Comparison of ENCODE assay signal across 25 cellular contexts in genomic region chr1:11342677-11343076, GRCh38.
DNase-seq lines count a peak whose midpoint lies in the region; ATAC-seq, FAIRE-seq and TF ChIP-seq lines count a peak whose summit lies in the region.
"Had no signal": no experiment of that assay in that cellular context is flagged by ENCODE, and none has a peak within 500 bp of the region (broad histone marks: within the 10 kb centered on the region; RNA-seq: fewer than 3 reads in every experiment).

No MANE protein-coding gene starts in this region.

- H3K18ac ChIP-seq in H1 (ENCODE audit: extremely low read depth, low read length) = no peak overlapping the region

- H2BK12ac ChIP-seq in H1 (ENCODE audit: low read depth, low read length) = no peak overlapping the region

- H2BK20ac ChIP-seq in H1 (ENCODE audit: low read length) = no peak overlapping the region

- H4K91ac ChIP-seq in H1 (replicated peaks; ENCODE audit: insufficient read length, low read length) = no peak overlapping the region

- TF ChIP-seq RAD21 in H1 (IDR thresholded peaks at IDR 0.05 in 1 of 2, conservative IDR thresholded peaks at IDR 0.05 in 1 of 2; ENCODE audit: low read depth in 2 of 2, low read length in 2 of 2) = no peak

- WGBS in H1 (ENCODE audit: extremely low coverage in 1 of 2, insufficient coverage in 1 of 2, insufficient read length in 1 of 2, insufficient replicate concordance in 2 of 2, low coverage in 1 of 2, low lambda C conversion rate in 2 of 2, missing lambda C conversion rate in 1 of 2), 2 experiments = 85% methylated on average over 5 of the region's 5 CpGs; no CpG with 5 or more reads in 1 of the 2 experiments
- 31 to 37% (median 33%) methylated on average over 5 of the region's 5 CpGs for WGBS in small intestine, 3 donors

- H3K27me3 ChIP-seq in H1 (replicated peaks in 1 of 4; ENCODE audit: control insufficient read depth in 3 of 4, extremely low read depth in 1 of 4, insufficient read depth in 3 of 4, low read length in 3 of 4) = no peaks in the 10 kb centered on the region
- H3K27me3 ChIP-seq in small intestine (ENCODE audit: control insufficient read depth in 2 of 2, insufficient read depth in 2 of 2, low read length in 2 of 2) = peaks cover 0 to 3% of the 10 kb centered on the region in 2 donors

- H3K4me2 ChIP-seq in H1 (ENCODE audit: insufficient read depth in 1 of 2, low read depth in 2 of 2, low read length in 2 of 2) = no peak overlapping the region
- H3K4me2 ChIP-seq: PC-9 had no signal

- no peak overlapping the region for H3K14ac ChIP-seq in H1 (ENCODE audit: insufficient read length)

- H4K8ac ChIP-seq in H1 (ENCODE audit: extremely low read depth, insufficient read depth, low read length) = no peak overlapping the region

- CTCF ChIA-PET in H1 (lab: Charles Lee; ENCODE audit: partially characterized antibody) = interaction anchor here (0.6 to 4.0 kb wide), 7 partner anchors 10 to 290 kb away, joined by 3 to 22 read pairs (median 10); no protein-coding TSS in a partner anchor

- no peaks in the 10 kb centered on the region for H3K9me3 ChIP-seq in H1 (ENCODE audit: insufficient read depth in 2 of 2, low read depth in 1 of 2, low read length in 1 of 2)
- no peaks in the 10 kb centered on the region for H3K9me3 ChIP-seq in small intestine (ENCODE audit: control insufficient read depth, low read depth)
- H3K9me3 ChIP-seq: breast epithelium, psoas muscle, upper lobe of right lung had no signal

- H2BK120ac ChIP-seq in H1 (replicated peaks; ENCODE audit: low read depth, low read length) = no peak overlapping the region

- no peak for ATAC-seq in GM21737 (IDR thresholded peaks at IDR 0.05; ENCODE audit: unreplicated experiment)
- no peak for ATAC-seq in HG02840 (IDR thresholded peaks at IDR 0.05; ENCODE audit: low FRiP score, unreplicated experiment)
- ATAC-seq: K562; left lobe of liver; psoas muscle; stimulated activated naive CD8-positive, alpha-beta T cell treated with anti-CD3 and anti-CD28 coated beads, Interleukin-15, amount 100 ng/mL, for 72 hours; T-helper 17 cell; upper lobe of right lung had no signal

- H3K27ac ChIP-seq in H1 (ENCODE audit: low read depth, low read length) = no peak overlapping the region
- no peak overlapping the region for H3K27ac ChIP-seq in small intestine (ENCODE audit: low read depth in 1 of 2, low read length in 1 of 2)
- H3K27ac ChIP-seq: breast epithelium, coronary artery, PC-9, psoas muscle, upper lobe of right lung had no signal

- H4K20me1 ChIP-seq in H1 (replicated peaks in 1 of 2; ENCODE audit: control insufficient read depth in 1 of 2, insufficient read depth in 2 of 2, low read length in 2 of 2) = peaks cover 0 to 2% of the 10 kb centered on the region in 2 experiments

- no peak overlapping the region for H2AFZ ChIP-seq in H1 (ENCODE audit: low read length)
- H2AFZ ChIP-seq: PC-9 had no signal

- no peak overlapping the region for H3K56ac ChIP-seq in H1 (replicated peaks; ENCODE audit: insufficient read length, low read depth, low read length)

- H3K4me1 ChIP-seq in H1 (replicated peaks in 1 of 4; ENCODE audit: control insufficient read depth in 3 of 4, insufficient read depth in 4 of 4, low read length in 3 of 4) (peaks cover 0 to 23% (median 9%) of the 10 kb centered on the region in 4 experiments), small intestine (ENCODE audit: control insufficient read depth in 2 of 2, insufficient read depth in 1 of 2, low read depth in 1 of 2, low read length in 1 of 2) (peaks cover 2 to 5% of the 10 kb centered on the region in 2 donors)
- H3K4me1 ChIP-seq: breast epithelium, upper lobe of right lung had no signal

- no peaks in the 10 kb centered on the region for H3K79me2 ChIP-seq in H1 (ENCODE audit: control insufficient read depth in 1 of 2, insufficient read depth in 2 of 2, low read length in 2 of 2)

- no peak overlapping the region for H4K5ac ChIP-seq in H1 (ENCODE audit: insufficient read length, low read depth, low read length)

- H2BK5ac ChIP-seq in H1 (ENCODE audit: low read depth, low read length) = no peak overlapping the region

- no peak overlapping the region for H3K23ac ChIP-seq in H1 (ENCODE audit: insufficient read length)

- H3K79me1 ChIP-seq in H1 (ENCODE audit: low read depth, low read length) = no peaks in the 10 kb centered on the region

- TF ChIP-seq EP300 in H1 (IDR thresholded peaks at IDR 0.05; ENCODE audit: borderline replicate concordance in 1 of 2, low read depth in 2 of 2, low read length in 2 of 2) = no peak

- DNase-seq in NCI-H1436 (lab: John Stamatoyannopoulos, UW) = peak; percentile 4
- no peak for DNase-seq in NCI-H1436 treated with DMSO at 0.1 percent for 48 hours (lab: John Stamatoyannopoulos, UW)
- peak; percentile 72 for DNase-seq in NCI-H2171 (lab: John Stamatoyannopoulos, UW)
- no peak for DNase-seq in H1 (ENCODE audit: low read depth in 1 of 2, low spot score in 2 of 2)
- peak; percentile 53 for DNase-seq in small intestine
- no peak for DNase-seq in activated gamma-delta T cell treated with Interleukin-2 at 50 U/mL for 16 hours
- DNase-seq: activated CD4-positive, alpha-beta T cell treated with anti-CD3 and anti-CD28 coated beads, Interleukin-2, amount 50 U/mL, for 48 hours; activated gamma-delta T cell; MM.1S; NCI-H1930; PC-9; psoas muscle; stimulated activated CD4-positive, alpha-beta T cell treated with anti-CD3 and anti-CD28 coated beads, Interleukin-4, amount 100 ng/mL, for 4 hours; stimulated activated naive CD8-positive, alpha-beta T cell treated with anti-CD3 and anti-CD28 coated beads, Interleukin-15, amount 100 ng/mL, for 72 hours; T-helper 17 cell; upper lobe of right lung had no signal

- H3K9ac ChIP-seq in H1 (replicated peaks in 1 of 4; ENCODE audit: extremely low read depth in 1 of 4, low read depth in 3 of 4, low read length in 3 of 4) = no peak overlapping the region

- TF ChIP-seq POLR2A in H1 (IDR thresholded peaks at IDR 0.05; ENCODE audit: control extremely low read depth in 1 of 2, low read depth in 2 of 2, low read length in 2 of 2) = no peak

- TF ChIP-seq CTCF in H1 (IDR thresholded peaks at IDR 0.05; ENCODE audit: control extremely low read depth in 1 of 3, insufficient read depth in 1 of 3, low read depth in 1 of 3, low read length in 3 of 3) = no peak

- FAIRE-seq in H1 (lab: Jason Lieb, UNC) = no peak
- no peak for FAIRE-seq in small intestine (lab: Jason Lieb, UNC)
- FAIRE-seq: A204.1, G401.6 had no signal

- no peaks in the 10 kb centered on the region for H3K23me2 ChIP-seq in H1 (ENCODE audit: low read depth, low read length)

- peak overlapping the region; percentile 75; the same call in 1 of the 2 replicates for H2BK15ac ChIP-seq in H1 (ENCODE audit: low read length)

- no peak overlapping the region for H2AK5ac ChIP-seq in H1 (ENCODE audit: low read depth, low read length)

- H3K36me3 ChIP-seq in H1 (ENCODE audit: control insufficient read depth in 2 of 4, insufficient read depth in 4 of 4, low read length in 3 of 4) (no peaks in the 10 kb centered on the region), small intestine (ENCODE audit: control insufficient read depth in 2 of 2, insufficient read depth in 2 of 2, low read length in 2 of 2) (no peaks in the 10 kb centered on the region)
- H3K36me3 ChIP-seq: breast epithelium, upper lobe of right lung had no signal

- H3K4ac ChIP-seq in H1 (replicated peaks; ENCODE audit: insufficient read length, low read depth, low read length) = no peak overlapping the region

- POLR2A ChIA-PET in H1 (lab: Charles Lee; ENCODE audit: partially characterized antibody) = interaction anchor here (0.6 kb wide), 1 partner anchor 139 kb away, joined by 3 read pairs; no protein-coding TSS in a partner anchor

- H3K4me3 ChIP-seq in H1 (ENCODE audit: extremely low read depth in 1 of 4, insufficient read depth in 2 of 4, low read depth in 3 of 4, low read length in 4 of 4) = no peak overlapping the region
- no peak overlapping the region for H3K4me3 ChIP-seq in small intestine (ENCODE audit: low read depth in 1 of 2, low read length in 2 of 2)
- H3K4me3 ChIP-seq: breast epithelium, coronary artery, K562, PC-9, psoas muscle, skin epidermis, upper lobe of right lung had no signal

TF ChIP-seq in H1, 55 proteins besides CTCF, POLR2A, EP300 and RAD21 (continues in another document):
- TF ChIP-seq NRF1 (IDR thresholded peaks at IDR 0.05; ENCODE audit: low read depth, low read length) (no peak), SP4 (IDR thresholded peaks at IDR 0.05; ENCODE audit: low read length) (no peak), BACH1 (IDR thresholded peaks at IDR 0.05; ENCODE audit: low read length) (no peak), EGR1 (IDR thresholded peaks at IDR 0.05; ENCODE audit: borderline replicate concordance, low read depth, low read length) (no peak), CHD1 (IDR thresholded peaks at IDR 0.05; ENCODE audit: low read depth, low read length) (no peak), EZH2 (IDR thresholded peaks at IDR 0.05; ENCODE audit: low read depth, low read length, severe bottlenecking) (no peak), POLR2AphosphoS5 (IDR thresholded peaks at IDR 0.05; ENCODE audit: low read depth, low read length) (no peak), SAP30 (IDR thresholded peaks at IDR 0.05; ENCODE audit: insufficient read depth, insufficient replicate concordance, low read length) (no peak), ZNF274 (IDR thresholded peaks at IDR 0.05; ENCODE audit: borderline replicate concordance, extremely low read depth, low read length) (no peak), TAF1 (IDR thresholded peaks at IDR 0.05; ENCODE audit: low read depth, low read length) (no peak), E2F6 (IDR thresholded peaks at IDR 0.05) (no peak), RBBP5 (IDR thresholded peaks at IDR 0.05; ENCODE audit: borderline replicate concordance, low read depth, low read length) (no peak), ATF3 (IDR thresholded peaks at IDR 0.05; ENCODE audit: insufficient read depth, low read depth, low read length) (no peak)
- TF ChIP-seq, protein P1, sequence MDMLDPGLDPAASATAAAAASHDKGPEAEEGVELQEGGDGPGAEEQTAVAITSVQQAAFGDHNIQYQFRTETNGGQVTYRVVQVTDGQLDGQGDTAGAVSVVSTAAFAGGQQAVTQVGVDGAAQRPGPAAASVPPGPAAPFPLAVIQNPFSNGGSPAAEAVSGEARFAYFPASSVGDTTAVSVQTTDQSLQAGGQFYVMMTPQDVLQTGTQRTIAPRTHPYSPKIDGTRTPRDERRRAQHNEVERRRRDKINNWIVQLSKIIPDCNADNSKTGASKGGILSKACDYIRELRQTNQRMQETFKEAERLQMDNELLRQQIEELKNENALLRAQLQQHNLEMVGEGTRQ (IDR thresholded peaks at IDR 0.05; ENCODE audit: low read length) = no peak

Comparison
In these comparisons a context has a peak if more than half of its experiments do, and no peak if none do; other contexts are left out.
1. DNase-seq: peak in NCI-H1436 (single experiment), NCI-H2171 (single experiment) and small intestine (single experiment); none in NCI-H1436 treated with DMSO at 0.1 percent for 48 hours (single experiment), H1 (0 of 2) and activated gamma-delta T cell treated with Interleukin-2 at 50 U/mL for 16 hours (single experiment).